20 cellular contexts compared by ENCODE assay signal in genomic region chr3:4717363-4717740, GRCh38.
DNase-seq lines count a peak whose midpoint lies in the region; ATAC-seq and TF ChIP-seq lines count a peak whose summit lies in the region.
"Had no signal": no experiment of that assay in that cellular context is flagged by ENCODE, and none has a peak within 500 bp of the region (broad histone marks: within the 10 kb centered on the region; RNA-seq: fewer than 3 reads in every experiment).

No MANE protein-coding gene starts in this region.

- no peak for DNase-seq in activated CD8-positive, alpha-beta T cell treated with anti-CD3 and anti-CD28 coated beads for 36 hours
- DNase-seq in activated CD8-positive, alpha-beta T cell treated with anti-CD3 and anti-CD28 coated beads, Interleukin-2, amount 10 ng/mL, durations not matched to agents 7 days and 5 days, result no peak
- DNase-seq in ascending aorta (ENCODE audit: low spot score in 2 of 2) (no peak), nephron progenitor cell (no peak), testis (no peak), left lobe of liver (ENCODE audit: low spot score) (no peak)
- DNase-seq: 8988T; GDM1; lower lobe of right lung; NCI-H187 treated with DMSO at 0.1 percent for 48 hours; NCI-H510A; SHP77; stimulated activated CD4-positive, alpha-beta T cell treated with anti-CD3 and anti-CD28 coated beads, Interleukin-2, amount 100 ng/mL, for 24 hours; T-helper 2 cell had no signal

- H3K9me3 ChIP-seq in ascending aorta (no peaks in the 10 kb centered on the region), testis (no peaks in the 10 kb centered on the region)
- H3K9me3 ChIP-seq: BLaER1, lower lobe of right lung had no signal

- ATAC-seq in activated CD8-positive, alpha-beta T cell treated with anti-CD3 and anti-CD28 coated beads for 36 hours, result no peak
- no peak for ATAC-seq in activated CD8-positive, alpha-beta T cell treated with anti-CD3 and anti-CD28 coated beads, Interleukin-2, amount 10 ng/mL, durations not matched to agents 7 days and 5 days
- ATAC-seq in HG02970 (IDR thresholded peaks at IDR 0.05; ENCODE audit: low FRiP score, unreplicated experiment), result no peak
- no peak for ATAC-seq in GM18519 (IDR thresholded peaks at IDR 0.05; ENCODE audit: low FRiP score, unreplicated experiment)
- no peak for ATAC-seq in left lobe of liver
- ATAC-seq: activated CD4-positive, CD25-positive, alpha-beta regulatory T cell treated with anti-CD3 and anti-CD28 coated beads, Interleukin-2, amount 50 U/mL, for 24 hours; GM12878; lower lobe of right lung had no signal

- no peak for TF ChIP-seq CTCF in activated CD8-positive, alpha-beta T cell treated with anti-CD3 and anti-CD28 coated beads for 36 hours (IDR thresholded peaks at IDR 0.05)
- no peak for TF ChIP-seq CTCF in ascending aorta (IDR thresholded peaks at IDR 0.05)
- no peak for TF ChIP-seq CTCF in nephron progenitor cell (IDR thresholded peaks at IDR 0.05)
- no peak for TF ChIP-seq CTCF in testis (IDR thresholded peaks at IDR 0.05)

- H3K4me1 ChIP-seq in ascending aorta (peaks cover 0 to 19% of the 10 kb centered on the region in 2 donors), testis (peaks cover 43% of the 10 kb centered on the region)

- CTCF ChIA-PET in activated CD8-positive, alpha-beta T cell treated with anti-CD3 and anti-CD28 coated beads for 36 hours (lab: Charles Lee), result interaction anchor here (1.0 to 5.4 kb wide), 5 partner anchors 107 to 340 kb away, joined by 3 to 17 read pairs (median 5); no protein-coding TSS in a partner anchor
- CTCF ChIA-PET in activated CD8-positive, alpha-beta T cell treated with anti-CD3 and anti-CD28 coated beads, Interleukin-2, amount 10 ng/mL, durations not matched to agents 7 days and 5 days (lab: Charles Lee), result interaction anchor here (1.3 to 10.5 kb wide), 3 partner anchors 8 to 265 kb away, joined by 3 to 258 read pairs (median 3); partner anchors contain the start of gene BHLHE40

- H3K27ac Mint-ChIP-seq in activated CD8-positive, alpha-beta T cell treated with anti-CD3 and anti-CD28 coated beads for 36 hours, result peak overlapping the region; percentile 30
- H3K27ac Mint-ChIP-seq in activated CD8-positive, alpha-beta T cell treated with anti-CD3 and anti-CD28 coated beads, Interleukin-2, amount 10 ng/mL, durations not matched to agents 7 days and 5 days, result no peak overlapping the region
- peak overlapping the region; percentile 69 for H3K27ac Mint-ChIP-seq in nephron progenitor cell

- H3K27ac ChIP-seq in ascending aorta (peak overlapping the region; percentile 35 to 60), testis (peak overlapping the region; percentile 23 to 79)
- H3K27ac ChIP-seq: BLaER1, lower lobe of right lung had no signal

- H3K36me3 ChIP-seq in ascending aorta (peaks cover 21 to 23% of the 10 kb centered on the region in 2 donors), testis (ENCODE audit: low read depth, missing control alignments) (no peaks in the 10 kb centered on the region)

- H3K9me3 Mint-ChIP-seq in activated CD8-positive, alpha-beta T cell treated with anti-CD3 and anti-CD28 coated beads for 36 hours, result no peaks in the 10 kb centered on the region
- H3K9me3 Mint-ChIP-seq in activated CD8-positive, alpha-beta T cell treated with anti-CD3 and anti-CD28 coated beads, Interleukin-2, amount 10 ng/mL, durations not matched to agents 7 days and 5 days (ENCODE audit: insufficient read depth), result no peaks in the 10 kb centered on the region
- H3K9me3 Mint-ChIP-seq in nephron progenitor cell, result no peaks in the 10 kb centered on the region
- H3K9me3 Mint-ChIP-seq: IgD-negative memory B cell had no signal

- no peaks in the 10 kb centered on the region for H3K27me3 Mint-ChIP-seq in activated CD8-positive, alpha-beta T cell treated with anti-CD3 and anti-CD28 coated beads for 36 hours
- no peaks in the 10 kb centered on the region for H3K27me3 Mint-ChIP-seq in activated CD8-positive, alpha-beta T cell treated with anti-CD3 and anti-CD28 coated beads, Interleukin-2, amount 10 ng/mL, durations not matched to agents 7 days and 5 days (ENCODE audit: low read depth)
- peaks cover 4% of the 10 kb centered on the region for H3K27me3 Mint-ChIP-seq in nephron progenitor cell (ENCODE audit: low read depth, poor library complexity)
- H3K27me3 Mint-ChIP-seq: IgD-negative memory B cell had no signal

- H3K4me3 ChIP-seq in ascending aorta (no peak overlapping the region), testis (no peak overlapping the region)
- H3K4me3 ChIP-seq: BLaER1, GM12878, lower lobe of right lung had no signal

- H3K36me3 Mint-ChIP-seq in activated CD8-positive, alpha-beta T cell treated with anti-CD3 and anti-CD28 coated beads for 36 hours (ENCODE audit: low read depth), result peaks cover 29% of the 10 kb centered on the region
- H3K36me3 Mint-ChIP-seq in activated CD8-positive, alpha-beta T cell treated with anti-CD3 and anti-CD28 coated beads, Interleukin-2, amount 10 ng/mL, durations not matched to agents 7 days and 5 days (ENCODE audit: low read depth), result peaks cover 32% of the 10 kb centered on the region
- peaks cover 73% of the 10 kb centered on the region for H3K36me3 Mint-ChIP-seq in nephron progenitor cell (ENCODE audit: low read depth)

- H3K27me3 ChIP-seq in ascending aorta, result no peaks in the 10 kb centered on the region
- H3K27me3 ChIP-seq in testis, result no peaks in the 10 kb centered on the region
- H3K27me3 ChIP-seq: BLaER1 had no signal

- intact Hi-C loops in activated CD8-positive, alpha-beta T cell treated with anti-CD3 and anti-CD28 coated beads for 36 hours (cut with micrococcal nuclease), result no loop called here
- intact Hi-C loops in ascending aorta (cut with DNase I), result no loop called here
- intact Hi-C loops in testis (cut with DNase I; ENCODE audit: low total_unique reads), result no loop called here

- no peak for TF ChIP-seq POLR2A in testis (IDR thresholded peaks at IDR 0.05)

- POLR2A ChIA-PET in activated CD8-positive, alpha-beta T cell treated with anti-CD3 and anti-CD28 coated beads for 36 hours (lab: Charles Lee), result interaction anchor here (0.6 to 1.2 kb wide), 3 partner anchors 12 to 267 kb away, joined by 3 read pairs; no protein-coding TSS in a partner anchor
- POLR2A ChIA-PET in activated CD8-positive, alpha-beta T cell treated with anti-CD3 and anti-CD28 coated beads, Interleukin-2, amount 10 ng/mL, durations not matched to agents 7 days and 5 days (lab: Charles Lee), result interaction anchor here (0.7 to 1.1 kb wide), 2 partner anchors 118 to 260 kb away, joined by 3 to 4 read pairs; no protein-coding TSS in a partner anchor

- peaks cover 15% of the 10 kb centered on the region for H3K4me1 Mint-ChIP-seq in activated CD8-positive, alpha-beta T cell treated with anti-CD3 and anti-CD28 coated beads for 36 hours (ENCODE audit: low read depth)
- peaks cover 26% of the 10 kb centered on the region for H3K4me1 Mint-ChIP-seq in activated CD8-positive, alpha-beta T cell treated with anti-CD3 and anti-CD28 coated beads, Interleukin-2, amount 10 ng/mL, durations not matched to agents 7 days and 5 days (ENCODE audit: low read depth)
- peaks cover 26% of the 10 kb centered on the region for H3K4me1 Mint-ChIP-seq in nephron progenitor cell
- H3K4me1 Mint-ChIP-seq: IgD-negative memory B cell had no signal

- no peak overlapping the region for H3K4me3 Mint-ChIP-seq in activated CD8-positive, alpha-beta T cell treated with anti-CD3 and anti-CD28 coated beads for 36 hours
- no peak overlapping the region for H3K4me3 Mint-ChIP-seq in activated CD8-positive, alpha-beta T cell treated with anti-CD3 and anti-CD28 coated beads, Interleukin-2, amount 10 ng/mL, durations not matched to agents 7 days and 5 days
- no peak overlapping the region for H3K4me3 Mint-ChIP-seq in nephron progenitor cell
- H3K4me3 Mint-ChIP-seq: IgD-negative memory B cell had no signal

- 77 to 79% methylated on average over 5 of the region's 5 CpGs for WGBS in testis, 2 donors
